15 cellular contexts compared by ENCODE assay signal in the genomic region with DNA sequence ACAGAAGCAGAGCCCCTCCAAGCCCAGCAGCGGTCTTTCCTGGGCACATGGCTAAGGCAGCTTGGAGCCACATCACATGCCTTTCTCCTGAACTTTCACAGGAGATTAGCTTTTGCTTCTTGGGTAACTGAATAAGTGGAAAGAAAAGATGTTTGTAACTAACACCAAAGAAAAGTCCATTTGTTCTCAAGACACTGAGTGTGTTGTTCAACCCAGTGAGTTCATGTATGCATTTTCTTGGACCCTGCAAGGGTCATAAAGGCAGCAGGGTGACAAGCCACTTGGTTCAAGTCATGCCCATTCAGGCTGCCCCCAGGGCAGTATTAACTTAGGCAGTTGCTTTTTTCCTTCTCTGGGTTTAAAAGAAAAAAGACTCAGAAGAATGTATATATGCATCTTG.
DNase-seq lines count a peak whose midpoint lies in the region; ATAC-seq and TF ChIP-seq lines count a peak whose summit lies in the region.
"Had no signal": no experiment of that assay in that cellular context is flagged by ENCODE, and none has a peak within 500 bp of the region (broad histone marks: within the 10 kb centered on the region; RNA-seq: fewer than 3 reads in every experiment).

No MANE protein-coding gene starts in this region.

- H3K79me1 ChIP-seq in IMR-90 (ENCODE audit: low read depth in 1 of 2, low read length in 2 of 2): no peaks in the 10 kb centered on the region

- H3K27ac Mint-ChIP-seq in neural crest cell (ENCODE audit: unreplicated experiment) (peak overlapping the region; percentile 98), type B pancreatic cell (no peak overlapping the region)
- H3K27ac Mint-ChIP-seq: B cell had no signal

- peak overlapping the region; percentile 54; the same call in 1 of the 2 replicates for H3K56ac ChIP-seq in IMR-90 (ENCODE audit: extremely low read depth, insufficient read depth, low read length)

- TF ChIP-seq CTCF in IMR-90 (conservative IDR thresholded peaks at IDR 0.05; ENCODE audit: low read depth, low read length) (no peak), neural crest cell (conservative IDR thresholded peaks at IDR 0.05) (no peak), PC-9 (conservative IDR thresholded peaks at IDR 0.05) (no peak), type B pancreatic cell (conservative IDR thresholded peaks at IDR 0.05) (no peak)

- peak overlapping the region; percentile 94 for H4K5ac ChIP-seq in IMR-90 (ENCODE audit: low read depth, low read length)

- H3K23ac ChIP-seq in IMR-90 (ENCODE audit: low read depth, low read length): no peak overlapping the region; the same call in 1 of the 2 replicates

- H2AK5ac ChIP-seq in IMR-90 (ENCODE audit: low read depth, low read length): 0 out of 2 replicates have a peak overlapping the region, but pooled peaks have one; percentile 83

- H3K9me3 ChIP-seq in IMR-90 (ENCODE audit: control insufficient read depth, insufficient read depth, low read length) (no peaks in the 10 kb centered on the region), PC-9 (ENCODE audit: insufficient read depth, low read depth) (no peaks in the 10 kb centered on the region)
- H3K9me3 ChIP-seq: SJCRH30 had no signal

- peak overlapping the region; percentile 72 to 81; a peak in 3 of 4 replicates for H4K8ac ChIP-seq in IMR-90 (ENCODE audit: low read depth in 2 of 2, low read length in 2 of 2)

- BruUV-seq in IMR-90 (replicated peaks; lab: Mats Ljungman, UMichigan): no TSS peak
- BruUV-seq in PC-9 (replicated peaks; lab: Mats Ljungman, UMichigan): no TSS peak

- POLR2A ChIA-PET in IMR-90 (lab: Charles Lee; ENCODE audit: unreplicated experiment): no interaction called here
- POLR2A ChIA-PET in PC-9 (lab: Charles Lee; ENCODE audit: unreplicated experiment): no interaction called here

- peak overlapping the region; percentile 95 for H2BK120ac ChIP-seq in IMR-90 (ENCODE audit: low read depth, low read length)

- H3K4me3 Mint-ChIP-seq in neural crest cell (peak overlapping the region; percentile 58), type B pancreatic cell (no peak overlapping the region)
- H3K4me3 Mint-ChIP-seq: B cell; CD4-positive, CD25-positive, alpha-beta regulatory T cell had no signal

- no peak overlapping the region for H3K4me2 ChIP-seq in IMR-90 (ENCODE audit: low read depth, low read length)
- H3K4me2 ChIP-seq in PC-9: no peak overlapping the region

- peak overlapping the region; percentile 89 for H3K18ac ChIP-seq in IMR-90 (ENCODE audit: low read depth, low read length)

- dilution Hi-C loops in IMR-90 (cut with HindIII; ENCODE audit: low sequenced_read_pairs, unreplicated experiment): no loop called here

- peak overlapping the region; percentile 94 for H2BK20ac ChIP-seq in IMR-90 (ENCODE audit: low read depth, low read length)

- H2AK9ac ChIP-seq in IMR-90 (replicated peaks; ENCODE audit: low read depth, low read length, poor library complexity): no peak overlapping the region

- ATAC-seq in IMR-90 (ENCODE audit: low read depth) (no peak), GM21619 (IDR thresholded peaks at IDR 0.05; ENCODE audit: unreplicated experiment) (no peak)

- no peak overlapping the region for H2AFZ ChIP-seq in IMR-90 (replicated peaks; ENCODE audit: low read length, poor library complexity)
- no peak overlapping the region for H2AFZ ChIP-seq in PC-9

- peak overlapping the region; percentile 76; the same call in 1 of the 3 replicates for H2BK15ac ChIP-seq in IMR-90 (ENCODE audit: low read depth, low read length)

- H3K9ac ChIP-seq in IMR-90 (ENCODE audit: low read depth, low read length): no peak overlapping the region

- no peaks in the 10 kb centered on the region; the same call in 1 of the 2 replicates for H4K20me1 ChIP-seq in IMR-90 (ENCODE audit: insufficient read depth, low read length)
- no peaks in the 10 kb centered on the region for H4K20me1 ChIP-seq in PC-9 (ENCODE audit: insufficient read depth)

- H3F3A ChIP-seq in PC-9 (ENCODE audit: insufficient read depth, low read depth): no peaks in the 10 kb centered on the region

- in situ Hi-C loops in IMR-90 (cut with MboI; ENCODE audit: low sequenced_read_pairs): no loop called here

- H3K27me3 Mint-ChIP-seq in neural crest cell (ENCODE audit: low read depth) (no peaks in the 10 kb centered on the region), type B pancreatic cell (no peaks in the 10 kb centered on the region)
- H3K27me3 Mint-ChIP-seq: B cell; CD4-positive, CD25-positive, alpha-beta regulatory T cell had no signal

- peaks cover 8% of the 10 kb centered on the region for H3K4me1 ChIP-seq in IMR-90 (ENCODE audit: control insufficient read depth, insufficient read depth, low read length)
- no peaks in the 10 kb centered on the region for H3K4me1 ChIP-seq in PC-9 (replicated peaks; ENCODE audit: insufficient read depth)
- H3K4me1 ChIP-seq: SJCRH30 had no signal

- intact Hi-C loops in IMR-90 (cut with micrococcal nuclease) (no loop called here), PC-9 (cut with micrococcal nuclease; ENCODE audit: unreplicated experiment) (no loop called here)

- TF ChIP-seq RAD21 in IMR-90 (IDR thresholded peaks at IDR 0.05; ENCODE audit: low read length): no peak

- H3K4me1 Mint-ChIP-seq in neural crest cell (peaks cover 44% of the 10 kb centered on the region), type B pancreatic cell (ENCODE audit: unreplicated experiment) (peaks cover 4% of the 10 kb centered on the region)

- TF ChIP-seq POLR2A in IMR-90 (IDR thresholded peaks at IDR 0.05; ENCODE audit: low read depth, low read length): no peak

- H3K9me1 ChIP-seq in IMR-90 (ENCODE audit: insufficient read depth, low read length): no peaks in the 10 kb centered on the region; the same call in 1 of the 2 replicates

- H3K4me3 ChIP-seq in IMR-90 (ENCODE audit: insufficient read depth, low read depth, low read length): no peak overlapping the region
- H3K4me3 ChIP-seq in PC-9: no peak overlapping the region
- H3K4me3 ChIP-seq: SJCRH30 had no signal

- DNase-seq in IMR-90 (no peak), epithelial cell of prostate (ENCODE audit: low read depth, low spot score) (no peak), neural crest cell (ENCODE audit: low read depth, low spot score) (peak; percentile 43), SW480 (ENCODE audit: low spot score) (no peak), PC-9 (no peak), type B pancreatic cell (ENCODE audit: extremely low spot score, unreplicated experiment) (no peak)
- DNase-seq: CD4-positive, CD25-positive, alpha-beta regulatory T cell; NCI-H1436; NCI-H2029 treated with DMSO at 0.1 percent for 48 hours; NCI-H748 treated with DMSO at 0.1 percent for 48 hours; OCI-M1; SJCRH30 had no signal

- H3K9me2 ChIP-seq in PC-9 (ENCODE audit: insufficient read depth): 0 out of 2 replicates have a peak, but pooled peaks cover 4% of the 10 kb centered on the region

- no CpG with 5 or more reads among the region's 1 CpG for WGBS in IMR-90 (ENCODE audit: extremely low coverage in 2 of 2, insufficient read length in 1 of 2), 2 experiments

- H3K79me2 ChIP-seq in PC-9 (ENCODE audit: low read depth): no peaks in the 10 kb centered on the region

- H3K14ac ChIP-seq in IMR-90 (replicated peaks; ENCODE audit: low read depth, low read length): peak overlapping the region; percentile 72

- H3K27me3 ChIP-seq in IMR-90 (ENCODE audit: control insufficient read depth, insufficient read depth, low read length) (no peaks in the 10 kb centered on the region), PC-9 (ENCODE audit: insufficient read depth, low read depth) (no peaks in the 10 kb centered on the region)
- H3K27me3 ChIP-seq: SJCRH30 had no signal

- H3K27ac ChIP-seq in IMR-90 (ENCODE audit: insufficient read depth, low read length) (peak overlapping the region; percentile 83), epithelial cell of prostate (peak overlapping the region; percentile 36), PC-9 (no peak overlapping the region)
- H3K27ac ChIP-seq: HL-60, SJCRH30 had no signal

- H4K91ac ChIP-seq in IMR-90 (ENCODE audit: insufficient read depth, low read depth, low read length): peak overlapping the region; percentile 93

- peak overlapping the region; percentile 92 for H3K4ac ChIP-seq in IMR-90 (ENCODE audit: low read depth, low read length)

- H3K9me3 Mint-ChIP-seq in neural crest cell (peaks cover 6% of the 10 kb centered on the region), type B pancreatic cell (peaks cover 4% of the 10 kb centered on the region)

- peak overlapping the region; percentile 94 for H2BK5ac ChIP-seq in IMR-90 (ENCODE audit: low read depth, low read length, poor library complexity, severe bottlenecking)

- CTCF ChIA-PET in IMR-90 (lab: Yijun Ruan, JAX): no interaction called here
- CTCF ChIA-PET in PC-9 (lab: Charles Lee): no interaction called here

- no peaks in the 10 kb centered on the region for H3K36me3 ChIP-seq in IMR-90 (ENCODE audit: control insufficient read depth, insufficient read depth, low read length)
- H3K36me3 ChIP-seq in PC-9 (ENCODE audit: low read depth): no peaks in the 10 kb centered on the region
- H3K36me3 ChIP-seq: SJCRH30 had no signal

- H3K36me3 Mint-ChIP-seq in neural crest cell (ENCODE audit: low read depth) (no peaks in the 10 kb centered on the region), type B pancreatic cell (no peaks in the 10 kb centered on the region)

TF ChIP-seq in IMR-90, 13 proteins besides CTCF, POLR2A, EP300 and RAD21 (continues in another document):
- TF ChIP-seq RCOR1 (IDR thresholded peaks at IDR 0.05; ENCODE audit: insufficient replicate concordance, low read length) (no peak), MXI1 (IDR thresholded peaks at IDR 0.05; ENCODE audit: borderline replicate concordance, low read depth, low read length) (no peak), BHLHE40 (IDR thresholded peaks at IDR 0.05; ENCODE audit: low read depth, low read length) (no peak), CEBPB (IDR thresholded peaks at IDR 0.05; ENCODE audit: low read depth, low read length) (no peak), FOS (IDR thresholded peaks at IDR 0.05; ENCODE audit: low read depth, low read length) (no peak), NFE2L2 (IDR thresholded peaks at IDR 0.05; ENCODE audit: low read depth, low read length) (no peak), CHD1 (IDR thresholded peaks at IDR 0.05; ENCODE audit: low read depth, low read length) (no peak), MAZ (IDR thresholded peaks at IDR 0.05; ENCODE audit: borderline replicate concordance, low read depth, low read length) (no peak), RFX5 (IDR thresholded peaks at IDR 0.05; ENCODE audit: low read depth, low read length) (no peak), MAFK (IDR thresholded peaks at IDR 0.05; ENCODE audit: low read depth, low read length) (no peak)
- TF ChIP-seq, protein P1, sequence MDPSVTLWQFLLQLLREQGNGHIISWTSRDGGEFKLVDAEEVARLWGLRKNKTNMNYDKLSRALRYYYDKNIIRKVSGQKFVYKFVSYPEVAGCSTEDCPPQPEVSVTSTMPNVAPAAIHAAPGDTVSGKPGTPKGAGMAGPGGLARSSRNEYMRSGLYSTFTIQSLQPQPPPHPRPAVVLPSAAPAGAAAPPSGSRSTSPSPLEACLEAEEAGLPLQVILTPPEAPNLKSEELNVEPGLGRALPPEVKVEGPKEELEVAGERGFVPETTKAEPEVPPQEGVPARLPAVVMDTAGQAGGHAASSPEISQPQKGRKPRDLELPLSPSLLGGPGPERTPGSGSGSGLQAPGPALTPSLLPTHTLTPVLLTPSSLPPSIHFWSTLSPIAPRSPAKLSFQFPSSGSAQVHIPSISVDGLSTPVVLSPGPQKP (IDR thresholded peaks at IDR 0.05; ENCODE audit: borderline replicate concordance, low read depth, low read length): no peak
